Comparison of ENCODE assay signal across 1 cellular context in genomic region chr4:76256032-76256431, GRCh38.
TF ChIP-seq lines count a peak whose summit lies in the region.

No MANE protein-coding gene starts in this region.

TF ChIP-seq in K562, 482 proteins besides CTCF, POLR2A, EP300 and RAD21 (continues in another document):
- TF ChIP-seq SIRT6 (IDR thresholded peaks at IDR 0.05; ENCODE audit: low read depth, low read length) (no peak), MIER1 (IDR thresholded peaks at IDR 0.05; ENCODE audit: low read depth) (no peak), ZBTB17 (CRISPR knock-in tag; IDR thresholded peaks at IDR 0.05) (no peak), KDM5B (IDR thresholded peaks at IDR 0.05; ENCODE audit: insufficient replicate concordance, low read depth, low read length) (no peak), BRF2 (IDR thresholded peaks at IDR 0.05; ENCODE audit: borderline replicate concordance, insufficient read depth, insufficient read length) (no peak), ZNF77 (CRISPR knock-in tag; IDR thresholded peaks at IDR 0.05) (no peak), ZC3H11A (IDR thresholded peaks at IDR 0.05; ENCODE audit: low read depth, low read length) (no peak), KAT8 (IDR thresholded peaks at IDR 0.05; ENCODE audit: low read depth) (no peak), NFIC (IDR thresholded peaks at IDR 0.05) (no peak), KAT2B (IDR thresholded peaks at IDR 0.05; ENCODE audit: low read depth, low read length) (no peak), HMGN3 (IDR thresholded peaks at IDR 0.05; ENCODE audit: borderline replicate concordance, extremely low read depth, insufficient read length, low read depth, low read length) (no peak), TAF7 (tag; IDR thresholded peaks at IDR 0.05) (no peak), MECOM (CRISPR knock-in tag; IDR thresholded peaks at IDR 0.05) (no peak), NFE2 (IDR thresholded peaks at IDR 0.05; ENCODE audit: low read depth) (0 out of 2 replicates have a peak, but pooled peaks have one; percentile 24), TCFL5 (CRISPR knock-in tag; conservative IDR thresholded peaks at IDR 0.05) (no peak), ZNF551 (CRISPR knock-in tag; IDR thresholded peaks at IDR 0.05) (no peak), PBX2 (CRISPR knock-in tag; IDR thresholded peaks at IDR 0.05; ENCODE audit: low read depth) (no peak), PBX2 (tag; conservative IDR thresholded peaks at IDR 0.05; ENCODE audit: low read depth) (no peak), SMAD2 (IDR thresholded peaks at IDR 0.05; ENCODE audit: low read depth, low read length) (no peak), ZNF584 (CRISPR knock-in tag; IDR thresholded peaks at IDR 0.05; ENCODE audit: low read depth) (no peak), BRCA1 (IDR thresholded peaks at IDR 0.05) (no peak), BRCA1 (CRISPR knock-in tag; IDR thresholded peaks at IDR 0.05) (no peak), MTF1 (CRISPR knock-in tag; IDR thresholded peaks at IDR 0.05; ENCODE audit: borderline replicate concordance) (no peak), SETDB1 (IDR thresholded peaks at IDR 0.05; ENCODE audit: low read length) (no peak), DPF2 (IDR thresholded peaks at IDR 0.05) (no peak), FOXA1 (IDR thresholded peaks at IDR 0.05; ENCODE audit: borderline replicate concordance) (no peak), PTTG1 (tag; IDR thresholded peaks at IDR 0.05; ENCODE audit: low read depth) (no peak), TCF7L2 (IDR thresholded peaks at IDR 0.05; ENCODE audit: low read depth, low read length) (no peak), HNRNPK (IDR thresholded peaks at IDR 0.05; ENCODE audit: low read depth, low read length, poor library complexity, severe bottlenecking) (no peak), HCFC1 (IDR thresholded peaks at IDR 0.05; ENCODE audit: low read depth, low read length) (no peak), ZNF407 (IDR thresholded peaks at IDR 0.05; ENCODE audit: low read depth) (no peak), PRPF4 (IDR thresholded peaks at IDR 0.05; ENCODE audit: insufficient read depth, low read depth, low read length, poor library complexity, severe bottlenecking) (no peak), RBM17 (IDR thresholded peaks at IDR 0.05; ENCODE audit: borderline replicate concordance, low read depth, low read length) (no peak), DMBX1 (CRISPR knock-in tag; IDR thresholded peaks at IDR 0.05; ENCODE audit: borderline replicate concordance) (no peak), ELK1 (CRISPR knock-in tag; IDR thresholded peaks at IDR 0.05) (no peak), ARID1B (IDR thresholded peaks at IDR 0.05) (peak; percentile 22; the same call in 1 of the 2 replicates), HEY1 (CRISPR knock-in tag; IDR thresholded peaks at IDR 0.05; ENCODE audit: borderline replicate concordance) (no peak), KLF13 (tag; IDR thresholded peaks at IDR 0.05; ENCODE audit: borderline replicate concordance, low read depth) (no peak), ZFX (CRISPR knock-in tag; IDR thresholded peaks at IDR 0.05) (no peak), GTF2A2 (tag; IDR thresholded peaks at IDR 0.05) (no peak), MBD2 (IDR thresholded peaks at IDR 0.05; ENCODE audit: borderline replicate concordance, low read depth) (no peak), PCBP2 (IDR thresholded peaks at IDR 0.05; ENCODE audit: low read depth, low read length, poor library complexity, severe bottlenecking) (no peak), ZC3H8 (IDR thresholded peaks at IDR 0.05) (no peak), KLF1 (tag; IDR thresholded peaks at IDR 0.05) (no peak), ZNF12 (CRISPR knock-in tag; IDR thresholded peaks at IDR 0.05) (no peak), ZNF280A (IDR thresholded peaks at IDR 0.05; ENCODE audit: low read depth, partially characterized antibody) (no peak), ZNF224 (CRISPR knock-in tag; IDR thresholded peaks at IDR 0.05) (no peak), SP2 (IDR thresholded peaks at IDR 0.05; ENCODE audit: extremely low read depth, low read depth, low read length, poor library complexity, severe bottlenecking) (no peak), SOX6 (IDR thresholded peaks at IDR 0.05) (no peak), STAG1 (CRISPR knock-in tag; IDR thresholded peaks at IDR 0.05; ENCODE audit: borderline replicate concordance) (no peak), RHOXF2B (CRISPR knock-in tag; conservative IDR thresholded peaks at IDR 0.05) (no peak), TCF15 (CRISPR knock-in tag; IDR thresholded peaks at IDR 0.05) (no peak), TSC22D4 (tag; IDR thresholded peaks at IDR 0.05) (no peak), KLF10 (CRISPR knock-in tag; IDR thresholded peaks at IDR 0.05) (no peak), ARHGAP35 (IDR thresholded peaks at IDR 0.05; ENCODE audit: partially characterized antibody) (no peak), ZNF239 (CRISPR knock-in tag; IDR thresholded peaks at IDR 0.05) (no peak), POLR2AphosphoS5 (IDR thresholded peaks at IDR 0.05; ENCODE audit: control insufficient read depth, insufficient read depth, low read depth, low read length) (0 out of 2 replicates have a peak, but pooled peaks have one; percentile 18), YBX1 (IDR thresholded peaks at IDR 0.05) (no peak), MEF2A (IDR thresholded peaks at IDR 0.05; ENCODE audit: control insufficient read depth, low read depth, low read length) (no peak), ZBTB7A (IDR thresholded peaks at IDR 0.05; ENCODE audit: borderline replicate concordance, control insufficient read depth, low read depth, low read length) (peak; percentile 47; the same call in 1 of the 2 replicates), SMAD3 (CRISPR knock-in tag; conservative IDR thresholded peaks at IDR 0.05) (no peak), ZNF408 (CRISPR knock-in tag; IDR thresholded peaks at IDR 0.05; ENCODE audit: low read depth) (no peak), ZNF253 (CRISPR knock-in tag; conservative IDR thresholded peaks at IDR 0.05) (no peak), SMARCB1 (IDR thresholded peaks at IDR 0.05; ENCODE audit: insufficient read length, low read depth) (no peak)
